ENCODE assay signal across 28 cellular contexts in genomic region chr14:59166258-59166657, GRCh38.
"Had no signal": no experiment of that assay in that cellular context is flagged by ENCODE, and none has a peak within 500 bp of the region (broad histone marks: within the 10 kb centered on the region; RNA-seq: fewer than 3 reads in every experiment).

No MANE protein-coding gene starts in this region.

- H3K4me1 ChIP-seq: colonic mucosa, foreskin keratinocyte, gastrocnemius medialis had no signal

- H3K9me3 ChIP-seq: colonic mucosa, esophagus muscularis mucosa, esophagus squamous epithelium, gastrocnemius medialis, gastroesophageal sphincter, heart left ventricle, heart right ventricle had no signal

- H3K79me2 ChIP-seq: hepatocyte had no signal

- H3K36me3 ChIP-seq: colonic mucosa, esophagus muscularis mucosa, esophagus squamous epithelium, gastrocnemius medialis, gastroesophageal sphincter, heart left ventricle, heart right ventricle had no signal

- H3K27ac ChIP-seq: colonic mucosa, coronary artery, dorsolateral prefrontal cortex, epithelial cell of prostate, esophagus muscularis mucosa, esophagus squamous epithelium, foreskin keratinocyte, gastrocnemius medialis, gastroesophageal sphincter, heart left ventricle, heart right ventricle, hepatocyte had no signal

- H2AFZ ChIP-seq: hepatocyte had no signal

- DNase-seq: colonic mucosa; cortex of kidney; dermis blood vessel endothelial cell; dorsolateral prefrontal cortex; effector CD4-positive, alpha-beta T cell; effector CD8-positive, alpha-beta T cell; effector memory CD4-positive, alpha-beta T cell; effector memory CD8-positive, alpha-beta T cell; endodermal cell; erythroblast; esophagus squamous epithelium; foreskin fibroblast; foreskin keratinocyte; foreskin melanocyte; gastrocnemius medialis; glutamatergic neuron; heart left ventricle; heart right ventricle had no signal

- H3K4me2 ChIP-seq: hepatocyte had no signal

- FAIRE-seq: colon, endometrium, endothelial cell of umbilical vein, frontal cortex had no signal

- H3K27me3 ChIP-seq: colonic mucosa, dorsolateral prefrontal cortex, esophagus muscularis mucosa, gastrocnemius medialis, gastroesophageal sphincter, heart left ventricle, heart right ventricle, hepatocyte had no signal

- ATAC-seq: effector memory CD8-positive, alpha-beta T cell; esophagus mucosa; foreskin keratinocyte; gastrocnemius medialis; gastroesophageal sphincter; heart left ventricle; heart right ventricle had no signal

- H3K4me3 ChIP-seq: colonic mucosa, coronary artery, dorsolateral prefrontal cortex, esophagus muscularis mucosa, esophagus squamous epithelium, gastrocnemius medialis, gastroesophageal sphincter, heart left ventricle, heart right ventricle, hepatocyte had no signal
